ENCODE assay signal across 15 cellular contexts in the genomic region with DNA sequence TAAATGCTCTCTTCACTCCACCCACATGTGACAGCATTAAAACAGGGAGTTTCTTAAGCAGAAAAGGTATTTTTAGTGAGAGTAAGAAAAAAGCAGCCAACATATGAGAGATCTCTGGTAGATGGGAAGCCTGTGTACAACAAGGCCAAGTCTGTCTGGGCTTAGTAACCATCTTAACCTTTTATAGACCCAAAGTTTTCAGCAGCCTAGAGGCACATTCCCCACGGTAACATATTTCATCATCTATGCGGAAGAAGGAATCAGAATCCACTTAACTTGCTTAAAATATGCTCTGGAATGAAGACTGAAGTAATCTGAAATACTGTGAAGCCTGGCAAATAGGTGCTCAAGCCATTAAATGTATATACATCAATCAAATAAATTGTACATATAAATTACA.
"Had no signal": no experiment of that assay in that cellular context is flagged by ENCODE, and none has a peak within 500 bp of the region (broad histone marks: within the 10 kb centered on the region; RNA-seq: fewer than 3 reads in every experiment).

No MANE protein-coding gene starts in this region.

- H3K27ac ChIP-seq: esophagus squamous epithelium, foreskin keratinocyte, neutrophil had no signal

- H3K4me3 Mint-ChIP-seq: immature natural killer cell; stimulated activated effector memory CD8-positive, alpha-beta T cell treated with anti-CD3 and anti-CD28 coated beads, Interleukin-12 subunit alpha, Interleukin-12 subunit beta, amount 100 ng/mL, for 72 hours; type B pancreatic cell had no signal

- H3K4me1 Mint-ChIP-seq: immature natural killer cell; naive thymus-derived CD8-positive, alpha-beta T cell; stimulated activated effector memory CD8-positive, alpha-beta T cell treated with anti-CD3 and anti-CD28 coated beads, Interleukin-12 subunit alpha, Interleukin-12 subunit beta, amount 100 ng/mL, for 72 hours had no signal

- H3K9me3 Mint-ChIP-seq: immature natural killer cell; naive thymus-derived CD8-positive, alpha-beta T cell; stimulated activated effector memory CD8-positive, alpha-beta T cell treated with anti-CD3 and anti-CD28 coated beads, Interleukin-12 subunit alpha, Interleukin-12 subunit beta, amount 100 ng/mL, for 72 hours; type B pancreatic cell had no signal

- H3K4me3 ChIP-seq: esophagus squamous epithelium had no signal

- DNase-seq: dermis blood vessel endothelial cell; esophagus squamous epithelium; foreskin keratinocyte; immature natural killer cell; kidney; left cardiac atrium; mesendoderm; naive thymus-derived CD8-positive, alpha-beta T cell; posterior cingulate gyrus; stimulated activated CD4-positive, alpha-beta T cell treated with anti-CD3 and anti-CD28 coated beads, Interleukin-4, amount 100 ng/mL, for 1 hour; stimulated activated CD8-positive, alpha-beta memory T cell treated with anti-CD3 and anti-CD28 coated beads, Interleukin-4, amount 100 ng/mL, for 48 hours; stimulated activated naive CD8-positive, alpha-beta T cell treated with anti-CD3 and anti-CD28 coated beads, Interleukin-15, Interleukin-2, amounts not matched to agents 100 U/mL and 50 U/mL, for 24 hours had no signal

- ATAC-seq: foreskin keratinocyte; left cardiac atrium; naive thymus-derived CD8-positive, alpha-beta T cell; stimulated activated effector memory CD8-positive, alpha-beta T cell treated with anti-CD3 and anti-CD28 coated beads, Interleukin-12 subunit alpha, Interleukin-12 subunit beta, amount 100 ng/mL, for 72 hours; stimulated activated naive CD8-positive, alpha-beta T cell treated with anti-CD3 and anti-CD28 coated beads, Interleukin-15, Interleukin-2, amounts not matched to agents 100 U/mL and 50 U/mL, for 24 hours had no signal

- H3K36me3 Mint-ChIP-seq: immature natural killer cell; naive thymus-derived CD8-positive, alpha-beta T cell; stimulated activated effector memory CD8-positive, alpha-beta T cell treated with anti-CD3 and anti-CD28 coated beads, Interleukin-12 subunit alpha, Interleukin-12 subunit beta, amount 100 ng/mL, for 72 hours; type B pancreatic cell had no signal

- H3K27me3 Mint-ChIP-seq: type B pancreatic cell had no signal

- H3K27ac Mint-ChIP-seq: immature natural killer cell; naive thymus-derived CD8-positive, alpha-beta T cell; stimulated activated effector memory CD8-positive, alpha-beta T cell treated with anti-CD3 and anti-CD28 coated beads, Interleukin-12 subunit alpha, Interleukin-12 subunit beta, amount 100 ng/mL, for 72 hours; type B pancreatic cell had no signal
